9 cellular contexts compared by ENCODE assay signal in genomic region chr17:54172654-54173316, GRCh38.
DNase-seq lines count a peak whose midpoint lies in the region; TF ChIP-seq lines count a peak whose summit lies in the region.
"Had no signal": no experiment of that assay in that cellular context is flagged by ENCODE, and none has a peak within 500 bp of the region (broad histone marks: within the 10 kb centered on the region; RNA-seq: fewer than 3 reads in every experiment).

No MANE protein-coding gene starts in this region.

- DNase-seq in GM06990 (ENCODE audit: extremely low read depth, insufficient read length) (no peak), NCI-H128 (lab: John Stamatoyannopoulos, UW; ENCODE audit: unreplicated experiment) (peak; percentile 0), epithelial cell of esophagus (ENCODE audit: low read depth) (peak; percentile 55), occipital lobe (lab: John Stamatoyannopoulos, UW) (peak; percentile 2), dedifferentiated amniotic fluid mesenchymal stem cell (ENCODE audit: extremely low spot score) (no peak), OCI-M2 (lab: John Stamatoyannopoulos, UW; ENCODE audit: unreplicated experiment) (no peak)
- no peak for DNase-seq in activated CD8-positive, alpha-beta memory T cell treated with anti-CD3 and anti-CD28 coated beads, Interleukin-2, amount 50 U/mL, for 48 hours
- DNase-seq in activated naive CD4-positive, alpha-beta T cell treated with Interleukin-2 at 50 U/mL for 16 hours, result no peak
- DNase-seq: cerebellar nuclear complex had no signal

- TF ChIP-seq CTCF in GM06990 (IDR thresholded peaks at IDR 0.05; ENCODE audit: insufficient read depth, low read length, poor library complexity, severe bottlenecking), result peak; percentile 14
- TF ChIP-seq CTCF in epithelial cell of esophagus (IDR thresholded peaks at IDR 0.05; ENCODE audit: insufficient read depth, low read depth, low read length, missing control alignments), result peak; percentile 82

- H3K36me3 ChIP-seq in GM06990 (ENCODE audit: control insufficient read depth, insufficient read depth, low read length), result no peaks in the 10 kb centered on the region

- no peak overlapping the region for H3K4me3 ChIP-seq in GM06990 (replicated peaks; ENCODE audit: low read depth, low read length)
- H3K4me3 ChIP-seq in epithelial cell of esophagus (ENCODE audit: low read length), result no peak overlapping the region

- no peaks in the 10 kb centered on the region for H3K27me3 ChIP-seq in GM06990 (replicated peaks; ENCODE audit: control insufficient read depth, insufficient read depth, low read length)

Comparison
In these comparisons a context has a peak if more than half of its experiments do, and no peak if none do; other contexts are left out.
1. DNase-seq: peak in NCI-H128 (single experiment), epithelial cell of esophagus (single experiment) and occipital lobe (single experiment); none in GM06990 (single experiment), dedifferentiated amniotic fluid mesenchymal stem cell (single experiment), OCI-M2 (single experiment), activated CD8-positive, alpha-beta memory T cell treated with anti-CD3 and anti-CD28 coated beads, Interleukin-2, amount 50 U/mL, for 48 hours (single experiment) and activated naive CD4-positive, alpha-beta T cell treated with Interleukin-2 at 50 U/mL for 16 hours (single experiment).